ENCODE assay signal across 2 cellular contexts in the genomic region with DNA sequence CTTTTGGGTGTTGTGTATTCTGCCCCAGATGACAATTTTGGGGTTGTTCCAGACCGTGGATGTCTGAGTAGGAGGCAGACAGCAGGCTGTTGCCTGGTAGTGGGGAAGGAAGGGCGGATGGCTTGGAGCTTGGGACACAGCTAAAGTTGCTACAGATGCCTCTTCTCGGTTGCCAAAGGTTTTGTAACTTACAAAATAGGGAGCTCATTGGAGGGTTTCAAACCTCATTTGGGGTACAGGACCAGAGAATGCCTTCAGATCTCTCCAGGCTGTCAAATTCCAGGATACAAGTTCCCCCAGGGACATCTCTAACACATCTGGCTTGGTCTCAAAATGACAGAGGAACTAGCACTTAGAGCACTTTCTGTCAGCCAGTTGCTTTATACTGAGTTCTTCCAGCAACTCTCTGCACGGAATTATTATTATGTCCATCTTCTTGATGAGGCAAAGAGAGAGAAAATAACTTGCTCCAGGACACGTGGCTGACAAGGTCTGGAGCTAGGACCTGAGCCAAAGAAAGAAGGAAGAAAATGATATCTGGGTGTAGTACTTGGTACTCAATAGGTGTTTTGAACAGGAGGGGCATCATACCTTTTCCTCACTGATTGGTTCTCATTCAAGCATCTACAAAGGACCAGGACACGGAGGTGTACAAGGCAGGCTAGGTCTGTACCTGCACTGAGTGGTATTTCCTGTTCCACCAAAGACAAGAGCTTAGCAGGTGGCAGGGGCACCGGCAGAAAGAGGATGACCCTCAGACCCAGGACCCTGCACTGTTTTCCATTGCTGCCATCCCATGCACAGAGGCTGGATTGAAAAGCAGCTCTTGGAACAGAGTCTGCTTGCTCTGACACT.
TF ChIP-seq lines count a peak whose summit lies in the region.

No MANE protein-coding gene starts in this region.

TF ChIP-seq in SK-N-SH, 30 proteins besides CTCF, POLR2A, EP300 and RAD21 (continued from another document):
- TF ChIP-seq, protein P1, sequence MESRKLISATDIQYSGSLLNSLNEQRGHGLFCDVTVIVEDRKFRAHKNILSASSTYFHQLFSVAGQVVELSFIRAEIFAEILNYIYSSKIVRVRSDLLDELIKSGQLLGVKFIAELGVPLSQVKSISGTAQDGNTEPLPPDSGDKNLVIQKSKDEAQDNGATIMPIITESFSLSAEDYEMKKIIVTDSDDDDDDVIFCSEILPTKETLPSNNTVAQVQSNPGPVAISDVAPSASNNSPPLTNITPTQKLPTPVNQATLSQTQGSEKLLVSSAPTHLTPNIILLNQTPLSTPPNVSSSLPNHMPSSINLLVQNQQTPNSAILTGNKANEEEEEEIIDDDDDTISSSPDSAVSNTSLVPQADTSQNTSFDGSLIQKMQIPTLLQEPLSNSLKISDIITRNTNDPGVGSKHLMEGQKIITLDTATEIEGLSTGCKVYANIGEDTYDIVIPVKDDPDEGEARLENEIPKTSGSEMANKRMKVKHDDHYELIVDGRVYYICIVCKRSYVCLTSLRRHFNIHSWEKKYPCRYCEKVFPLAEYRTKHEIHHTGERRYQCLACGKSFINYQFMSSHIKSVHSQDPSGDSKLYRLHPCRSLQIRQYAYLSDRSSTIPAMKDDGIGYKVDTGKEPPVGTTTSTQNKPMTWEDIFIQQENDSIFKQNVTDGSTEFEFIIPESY (IDR thresholded peaks at IDR 0.05; ENCODE audit: borderline replicate concordance, low read depth): no peak
- TF ChIP-seq GABPA (IDR thresholded peaks at IDR 0.05; ENCODE audit: low read depth) (no peak), SMC3 (IDR thresholded peaks at IDR 0.05; ENCODE audit: low read depth, low read length) (no peak), RFX5 (IDR thresholded peaks at IDR 0.05; ENCODE audit: low read length) (no peak), SIN3A (IDR thresholded peaks at IDR 0.05; ENCODE audit: borderline replicate concordance, low read depth, low read length) (no peak), MAX (IDR thresholded peaks at IDR 0.05; ENCODE audit: low read depth) (no peak)
- TF ChIP-seq, protein P2, sequence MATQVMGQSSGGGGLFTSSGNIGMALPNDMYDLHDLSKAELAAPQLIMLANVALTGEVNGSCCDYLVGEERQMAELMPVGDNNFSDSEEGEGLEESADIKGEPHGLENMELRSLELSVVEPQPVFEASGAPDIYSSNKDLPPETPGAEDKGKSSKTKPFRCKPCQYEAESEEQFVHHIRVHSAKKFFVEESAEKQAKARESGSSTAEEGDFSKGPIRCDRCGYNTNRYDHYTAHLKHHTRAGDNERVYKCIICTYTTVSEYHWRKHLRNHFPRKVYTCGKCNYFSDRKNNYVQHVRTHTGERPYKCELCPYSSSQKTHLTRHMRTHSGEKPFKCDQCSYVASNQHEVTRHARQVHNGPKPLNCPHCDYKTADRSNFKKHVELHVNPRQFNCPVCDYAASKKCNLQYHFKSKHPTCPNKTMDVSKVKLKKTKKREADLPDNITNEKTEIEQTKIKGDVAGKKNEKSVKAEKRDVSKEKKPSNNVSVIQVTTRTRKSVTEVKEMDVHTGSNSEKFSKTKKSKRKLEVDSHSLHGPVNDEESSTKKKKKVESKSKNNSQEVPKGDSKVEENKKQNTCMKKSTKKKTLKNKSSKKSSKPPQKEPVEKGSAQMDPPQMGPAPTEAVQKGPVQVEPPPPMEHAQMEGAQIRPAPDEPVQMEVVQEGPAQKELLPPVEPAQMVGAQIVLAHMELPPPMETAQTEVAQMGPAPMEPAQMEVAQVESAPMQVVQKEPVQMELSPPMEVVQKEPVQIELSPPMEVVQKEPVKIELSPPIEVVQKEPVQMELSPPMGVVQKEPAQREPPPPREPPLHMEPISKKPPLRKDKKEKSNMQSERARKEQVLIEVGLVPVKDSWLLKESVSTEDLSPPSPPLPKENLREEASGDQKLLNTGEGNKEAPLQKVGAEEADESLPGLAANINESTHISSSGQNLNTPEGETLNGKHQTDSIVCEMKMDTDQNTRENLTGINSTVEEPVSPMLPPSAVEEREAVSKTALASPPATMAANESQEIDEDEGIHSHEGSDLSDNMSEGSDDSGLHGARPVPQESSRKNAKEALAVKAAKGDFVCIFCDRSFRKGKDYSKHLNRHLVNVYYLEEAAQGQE (IDR thresholded peaks at IDR 0.05; ENCODE audit: low read depth, low read length): no peak

TF ChIP-seq in SK-N-SH treated with all-trans-retinoic acid at 6 μM for 48 hours, 23 proteins besides CTCF, POLR2A, EP300 and RAD21 (continued from another document):
- TF ChIP-seq TSHZ2 (CRISPR knock-in tag; IDR thresholded peaks at IDR 0.05) (no peak), ISL1 (CRISPR knock-in tag; IDR thresholded peaks at IDR 0.05) (no peak), GLIS3 (CRISPR knock-in tag; IDR thresholded peaks at IDR 0.05) (no peak), ZFP30 (CRISPR knock-in tag; IDR thresholded peaks at IDR 0.05) (no peak), SNAI2 (CRISPR knock-in tag; IDR thresholded peaks at IDR 0.05) (no peak), ZNF70 (CRISPR knock-in tag; IDR thresholded peaks at IDR 0.05) (no peak)
